Comparison of ENCODE assay signal across 12 cellular contexts in the genomic region with DNA sequence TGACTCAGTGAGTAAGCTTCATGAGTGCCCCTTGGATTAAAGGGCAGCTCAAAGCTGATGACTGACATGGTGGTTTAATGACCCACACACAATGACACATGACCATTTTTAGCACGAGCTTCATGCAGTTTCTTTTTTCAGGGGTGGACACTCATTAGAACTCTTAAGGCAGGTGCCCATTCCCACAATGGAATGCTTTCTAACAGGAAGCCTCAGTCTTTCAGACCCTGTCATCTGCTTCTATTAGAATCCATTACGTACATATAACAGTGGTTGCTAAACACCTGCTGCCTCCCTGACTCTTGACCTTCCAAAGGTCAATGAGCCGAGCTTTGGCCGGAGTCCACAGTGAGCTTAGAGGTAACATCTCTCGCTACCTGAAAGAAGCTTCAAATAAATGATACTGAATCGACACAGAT. TPM values are rescaled to one million over a fixed set of nuclear protein-coding genes. Genes with fewer than 3 reads are reported as not detected.
A peak's percentile ranks its signal among the peaks of the same experiment; 100 is the strongest.
DNase-seq lines count a peak whose midpoint lies in the region; ATAC-seq and TF ChIP-seq lines count a peak whose summit lies in the region.
"Had no signal": no experiment of that assay in that cellular context is flagged by ENCODE, and none has a peak within 500 bp of the region (broad histone marks: within the 10 kb centered on the region; RNA-seq: fewer than 3 reads in every experiment).

No MANE protein-coding gene starts in this region.

- no peak for ATAC-seq in GM19035 (IDR thresholded peaks at IDR 0.05; ENCODE audit: unreplicated experiment)
- ATAC-seq in HG02623 (IDR thresholded peaks at IDR 0.05; ENCODE audit: unreplicated experiment), result no peak
- ATAC-seq in GM19463 (IDR thresholded peaks at IDR 0.05; ENCODE audit: unreplicated experiment), result no peak
- ATAC-seq: activated T-helper 17 cell treated with anti-CD3 and anti-CD28 coated beads, Interleukin-2, amount 50 U/mL, for 72 hours had no signal

- H3K36me3 ChIP-seq in Peyer's patch (no peaks in the 10 kb centered on the region), fibroblast of lung (ENCODE audit: control insufficient read depth, insufficient read depth, low read length) (no peaks in the 10 kb centered on the region)

- H3K27ac ChIP-seq in Peyer's patch (peak overlapping the region in 3 of 4 donors; percentile 35 to 78 (median 71)), fibroblast of lung (ENCODE audit: insufficient read depth, low read length) (peak overlapping the region; percentile 91)

- peak; percentile 80 for DNase-seq in ELR (ENCODE audit: low read depth)
- peak in 2 of 3 donors; percentile 71 to 75 for DNase-seq in Peyer's patch
- DNase-seq in fibroblast of lung (ENCODE audit: low read depth in 2 of 2), result peak; percentile 68 to 71
- DNase-seq in retinal pigment epithelial cell (ENCODE audit: low read depth), result peak; percentile 77
- no peak for DNase-seq in NOMO-1 treated with dmso at 0.1 percent for 144 hours (lab: John Stamatoyannopoulos, UW; ENCODE audit: unreplicated experiment)
- DNase-seq: effector CD4-positive, alpha-beta T cell; NCI-H510A treated with DMSO at 0.1 percent for 48 hours had no signal

- H4K20me1 ChIP-seq in fibroblast of lung (ENCODE audit: control insufficient read depth, extremely low read depth, insufficient read depth, low read length), result no peaks in the 10 kb centered on the region

- no peak overlapping the region for H2AFZ ChIP-seq in fibroblast of lung (ENCODE audit: low read length)

- H3K4me1 ChIP-seq in Peyer's patch (peaks cover 0 to 9% (median 0%) of the 10 kb centered on the region in 4 donors), fibroblast of lung (ENCODE audit: control insufficient read depth, extremely low read depth, insufficient read depth, low read length) (peaks cover 24% of the 10 kb centered on the region)

- TF ChIP-seq CTCF in Peyer's patch (IDR thresholded peaks at IDR 0.05) (no peak), fibroblast of lung (conservative IDR thresholded peaks at IDR 0.05 in 1 of 2, IDR thresholded peaks at IDR 0.05 in 1 of 2; ENCODE audit: low read depth in 1 of 2, low read length in 2 of 2) (no peak), retinal pigment epithelial cell (conservative IDR thresholded peaks at IDR 0.05; ENCODE audit: low read depth, low read length) (no peak)

- H3K79me2 ChIP-seq in fibroblast of lung (ENCODE audit: control insufficient read depth, insufficient read depth, low read length), result no peaks in the 10 kb centered on the region

- H3K9ac ChIP-seq in fibroblast of lung (ENCODE audit: insufficient read depth, low read length), result no peak overlapping the region

- no peak overlapping the region for H3K4me3 ChIP-seq in Peyer's patch
- no peak overlapping the region for H3K4me3 ChIP-seq in fibroblast of lung (replicated peaks in 1 of 4; ENCODE audit: control extremely low read depth in 1 of 4, insufficient read depth in 1 of 4, low read depth in 3 of 4, low read length in 4 of 4)
- no peak overlapping the region for H3K4me3 ChIP-seq in retinal pigment epithelial cell (ENCODE audit: low read length)

- no peak for TF ChIP-seq POLR2A in Peyer's patch (IDR thresholded peaks at IDR 0.05)

- H3K9me3 ChIP-seq in Peyer's patch (no peaks in the 10 kb centered on the region), fibroblast of lung (ENCODE audit: control insufficient read depth, insufficient read depth, low read depth, low read length) (no peaks in the 10 kb centered on the region)

- H3K27me3 ChIP-seq in Peyer's patch, result no peaks in the 10 kb centered on the region
- H3K27me3 ChIP-seq in fibroblast of lung (ENCODE audit: control insufficient read depth, insufficient read depth, low read length), result no peaks in the 10 kb centered on the region

- peak overlapping the region; percentile 49 for H3K4me2 ChIP-seq in fibroblast of lung (ENCODE audit: extremely low read depth, insufficient read depth, low read length)

RNA-seq across cellular contexts. Expression of gene AKNAD1, which starts 27.4 kb away (rescaled TPM):
- total RNA-seq in Peyer's patch (not detected), fibroblast of lung (0.17 and 0.26 TPM in 2 replicates)
- polyA plus RNA-seq in fibroblast of lung, result 0.71 and 1.2 TPM in 2 replicates
- 0.83 and 1.1 TPM in 2 replicates for polyA plus RNA-seq in fibroblast of lung (2012)
- not detected in 2 replicates for polyA minus RNA-seq in fibroblast of lung (ENCODE audit: low replicate concordance)
- total RNA-seq: activated T-helper 17 cell treated with anti-CD3 and anti-CD28 coated beads, Interleukin-2, amount 50 U/mL, for 72 hours; ureter had no signal

RNA-seq across cellular contexts. Expression of gene GPSM2, which starts 47.3 kb away (rescaled TPM):
- total RNA-seq in Peyer's patch (10 to 100 TPM; 23.1 to 24.9 (median 23.9) TPM), fibroblast of lung (28.0 and 36.2 TPM in 2 replicates)
- 32.6 and 61.1 TPM in 2 replicates for polyA plus RNA-seq in fibroblast of lung
- 23.5 and 38.5 TPM in 2 replicates for polyA plus RNA-seq in fibroblast of lung (2012)
- polyA minus RNA-seq in fibroblast of lung (ENCODE audit: low replicate concordance), result 8.4 and 19.6 TPM in 2 replicates
